ENCODE assay signal across 22 cellular contexts in the genomic region with DNA sequence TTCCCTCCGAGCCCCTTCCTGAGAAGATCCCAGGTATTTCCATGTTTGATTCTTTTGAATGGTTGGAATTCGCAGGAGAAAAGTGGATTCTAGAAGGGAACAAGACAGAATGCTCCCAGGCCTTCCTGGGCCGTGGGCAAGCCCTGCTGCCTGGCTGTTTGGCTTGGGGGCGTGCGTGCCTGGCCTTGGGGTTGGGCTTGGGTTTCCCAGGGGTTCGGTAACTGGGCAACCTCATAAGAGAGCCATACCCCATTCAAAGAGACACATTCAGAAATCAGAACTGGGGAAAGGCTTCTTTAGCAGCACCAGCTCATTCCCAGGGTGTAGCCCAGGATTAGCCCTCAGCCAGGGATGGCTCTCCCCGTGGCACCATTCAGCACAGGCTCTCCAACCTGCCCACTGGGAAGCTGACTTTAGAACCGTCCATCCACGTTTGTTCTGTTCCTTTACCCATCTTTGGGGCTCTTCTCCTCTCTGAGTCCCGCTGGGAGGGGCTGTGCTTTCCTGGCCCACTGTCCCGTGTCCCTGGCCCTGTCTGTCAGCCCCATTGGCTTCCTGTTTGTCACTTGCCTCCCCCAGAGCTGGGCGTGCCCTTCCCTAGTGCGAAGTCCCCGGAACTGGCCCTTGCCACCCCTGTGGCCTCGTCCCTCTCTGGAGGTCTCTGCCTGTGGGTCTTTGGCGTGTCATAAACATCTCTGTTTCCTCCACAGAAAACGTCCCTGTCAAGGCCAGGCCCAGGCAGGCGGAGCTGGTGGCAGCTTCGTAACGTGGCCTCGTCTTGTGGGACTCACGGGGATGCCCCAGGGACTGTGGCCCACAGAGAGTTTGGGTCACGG. TPM values are rescaled to one million over a fixed set of nuclear protein-coding genes. Genes with fewer than 3 reads are reported as not detected.
DNase-seq lines count a peak whose midpoint lies in the region; ATAC-seq and TF ChIP-seq lines count a peak whose summit lies in the region.
"Had no signal": no experiment of that assay in that cellular context is flagged by ENCODE, and none has a peak within 500 bp of the region (broad histone marks: within the 10 kb centered on the region; RNA-seq: fewer than 3 reads in every experiment).

No MANE protein-coding gene starts in this region.

- 96% methylated on average over 23 of the region's 23 CpGs for WGBS in SK-N-SH (ENCODE audit: low lambda C conversion rate)
- WGBS in spleen, 5 donors = 83 to 91% (median 85%) methylated on average over 20 to 23 of the region's 23 CpGs
- 90 to 91% methylated on average over 23 of the region's 23 CpGs for WGBS in aorta, 2 donors

- TF ChIP-seq EP300 in SK-N-SH (IDR thresholded peaks at IDR 0.05; ENCODE audit: borderline replicate concordance in 1 of 2, low read depth in 1 of 2, low read length in 1 of 2) = no peak

- H3K4me1 ChIP-seq in SK-N-SH (ENCODE audit: control insufficient read depth in 1 of 2, insufficient read depth in 2 of 2, low read depth in 1 of 2, low read length in 1 of 2) (peaks cover 7 to 11% of the 10 kb centered on the region in 2 experiments; a peak in 1 of 4 replicates), spleen (peaks cover 5 to 52% (median 27%) of the 10 kb centered on the region in 6 donors), aorta (ENCODE audit: control insufficient read depth in 1 of 2, insufficient read depth in 2 of 2, low read length in 2 of 2) (no peaks in the 10 kb centered on the region)

- H3K9me3 ChIP-seq in SK-N-SH = no peaks in the 10 kb centered on the region
- H3K9me3 ChIP-seq in spleen = no peaks in the 10 kb centered on the region
- H3K9me3 ChIP-seq in aorta (ENCODE audit: control insufficient read depth, low read length) = no peaks in the 10 kb centered on the region
- H3K9me3 ChIP-seq: BE2C, Peyer's patch had no signal

- H4K20me1 ChIP-seq in SK-N-SH (ENCODE audit: insufficient read depth) = peaks cover 25% of the 10 kb centered on the region

- H3K9ac ChIP-seq in SK-N-SH = no peak overlapping the region

- DNase-seq in SK-N-SH (peak; percentile 28), H7 (peak; percentile 47), immature natural killer cell (no peak), spleen (peak; percentile 17), NCI-H128 (lab: John Stamatoyannopoulos, UW; ENCODE audit: unreplicated experiment) (no peak), aorta (no peak)
- no peak for DNase-seq in activated CD4-positive, alpha-beta T cell treated with anti-CD3 and anti-CD28 coated beads, Interleukin-2, amount 10 ng/mL, durations not matched to agents 7 days and 5 days
- DNase-seq: DND-41, Kasumi-1, MM.1S, NCI-H1092 treated with DMSO at 0.1 percent for 48 hours, NCI-H1694, NCI-H2107, NCI-H2227 treated with DMSO at 0.1 percent for 48 hours, NCI-H524 treated with DMSO at 0.1 percent for 48 hours, Peyer's patch, SHP77 had no signal

- H3K9me2 ChIP-seq in SK-N-SH = no peaks in the 10 kb centered on the region

- H3K27me3 ChIP-seq in SK-N-SH (ENCODE audit: insufficient read depth) (peaks cover 12% of the 10 kb centered on the region), H7 (ENCODE audit: control insufficient read depth, insufficient read depth, low read length) (peaks cover 7% of the 10 kb centered on the region), spleen (replicated peaks in 1 of 7) (peaks cover 0 to 27% (median 7%) of the 10 kb centered on the region in 7 donors), aorta (ENCODE audit: control insufficient read depth in 1 of 2, insufficient read depth in 2 of 2, low read length in 1 of 2) (no peaks in the 10 kb centered on the region)

- intact Hi-C loops in spleen (cut with DNase I; ENCODE audit: low total_unique reads) = loop anchor here (10.0 kb wide), 1 partner anchor 96 kb away; no protein-coding TSS in a partner anchor
- intact Hi-C loops in aorta (cut with DNase I) = no loop called here

- CTCF ChIA-PET in SK-N-SH (lab: Yijun Ruan, JAX) = interaction anchor here (0.7 to 1.9 kb wide), 6 partner anchors 8 to 1255 kb away, joined by 3 to 9 read pairs (median 6); no protein-coding TSS in a partner anchor
- CTCF ChIA-PET in activated CD4-positive, alpha-beta T cell treated with anti-CD3 and anti-CD28 coated beads, Interleukin-2, amount 10 ng/mL, durations not matched to agents 7 days and 5 days (lab: Charles Lee) = interaction anchor here (1.0 to 1.7 kb wide), 3 partner anchors 17 to 572 kb away, joined by 3 to 6 read pairs (median 4); no protein-coding TSS in a partner anchor

- H2AFZ ChIP-seq in SK-N-SH (ENCODE audit: low read depth) = no peak overlapping the region

- H3K36me3 Mint-ChIP-seq in immature natural killer cell = peaks cover 0 to 10% (median 0%) of the 10 kb centered on the region in 3 donors
- H3K36me3 Mint-ChIP-seq in activated CD4-positive, alpha-beta T cell treated with anti-CD3 and anti-CD28 coated beads, Interleukin-2, amount 10 ng/mL, durations not matched to agents 7 days and 5 days (ENCODE audit: low read depth) = peaks cover 17% of the 10 kb centered on the region

- POLR2A ChIA-PET in SK-N-SH (lab: Yijun Ruan, JAX) = no interaction called here
- POLR2A ChIA-PET in activated CD4-positive, alpha-beta T cell treated with anti-CD3 and anti-CD28 coated beads, Interleukin-2, amount 10 ng/mL, durations not matched to agents 7 days and 5 days (lab: Charles Lee) = no interaction called here

- H3K27ac ChIP-seq in SK-N-SH (ENCODE audit: low read depth in 2 of 2, low read length in 1 of 2) (no peak overlapping the region), spleen (no peak overlapping the region), aorta (ENCODE audit: low read depth in 1 of 2, low read length in 2 of 2) (no peak overlapping the region)
- H3K27ac ChIP-seq: 22Rv1, Peyer's patch had no signal

- H3K79me2 ChIP-seq in SK-N-SH (ENCODE audit: insufficient read depth) = peaks cover 8% of the 10 kb centered on the region; the same call in 1 of the 2 replicates

- H3F3A ChIP-seq in SK-N-SH (replicated peaks; ENCODE audit: insufficient read depth) = peaks cover 16% of the 10 kb centered on the region

- H3K4me1 Mint-ChIP-seq in immature natural killer cell = peaks cover 15 to 37% of the 10 kb centered on the region in 2 donors
- H3K4me1 Mint-ChIP-seq in activated CD4-positive, alpha-beta T cell treated with anti-CD3 and anti-CD28 coated beads, Interleukin-2, amount 10 ng/mL, durations not matched to agents 7 days and 5 days = peaks cover 6% of the 10 kb centered on the region

- H3K4me2 ChIP-seq in SK-N-SH = no peak overlapping the region

- no peak for TF ChIP-seq CTCF in SK-N-SH (IDR thresholded peaks at IDR 0.05)
- TF ChIP-seq CTCF in spleen (IDR thresholded peaks at IDR 0.05 in 8 of 11, conservative IDR thresholded peaks at IDR 0.05 in 3 of 11) = no peak

- TF ChIP-seq POLR2A in spleen (IDR thresholded peaks at IDR 0.05) = no peak

- H3K9me3 Mint-ChIP-seq in immature natural killer cell = no peaks in the 10 kb centered on the region
- H3K9me3 Mint-ChIP-seq in activated CD4-positive, alpha-beta T cell treated with anti-CD3 and anti-CD28 coated beads, Interleukin-2, amount 10 ng/mL, durations not matched to agents 7 days and 5 days = no peaks in the 10 kb centered on the region
- H3K9me3 Mint-ChIP-seq: H9, IgD-negative memory B cell had no signal

- H3K4me3 Mint-ChIP-seq in immature natural killer cell = peak overlapping the region in 4 of 5 donors; percentile 2 to 59 (median 46)
- H3K4me3 Mint-ChIP-seq in activated CD4-positive, alpha-beta T cell treated with anti-CD3 and anti-CD28 coated beads, Interleukin-2, amount 10 ng/mL, durations not matched to agents 7 days and 5 days = no peak overlapping the region
- H3K4me3 Mint-ChIP-seq: H9, IgD-negative memory B cell had no signal

- peaks cover 2 to 9% (median 8%) of the 10 kb centered on the region in 3 donors for H3K27me3 Mint-ChIP-seq in immature natural killer cell (ENCODE audit: low read depth in 3 of 3)
- peaks cover 15% of the 10 kb centered on the region for H3K27me3 Mint-ChIP-seq in activated CD4-positive, alpha-beta T cell treated with anti-CD3 and anti-CD28 coated beads, Interleukin-2, amount 10 ng/mL, durations not matched to agents 7 days and 5 days

- no peak for TF ChIP-seq RAD21 in SK-N-SH (IDR thresholded peaks at IDR 0.05; ENCODE audit: low read length)

- H3K4me3 ChIP-seq in SK-N-SH (ENCODE audit: low read depth in 2 of 2, low read length in 1 of 2) (no peak overlapping the region), H7 (ENCODE audit: insufficient read depth, low read depth, low read length) (no peak overlapping the region), spleen (no peak overlapping the region), aorta (ENCODE audit: low read length in 2 of 2) (no peak overlapping the region)
- H3K4me3 ChIP-seq: Peyer's patch had no signal

- no peak for ATAC-seq in SK-N-SH treated with all-trans-retinoic acid at 6 μM for 48 hours
- no peak for ATAC-seq in aorta (ENCODE audit: low FRiP score)

- H3K36me3 ChIP-seq in SK-N-SH (replicated peaks in 1 of 2; ENCODE audit: control insufficient read depth in 1 of 2, insufficient read depth in 2 of 2, low read length in 1 of 2) (peaks cover 15 to 49% of the 10 kb centered on the region in 2 experiments), H7 (replicated peaks; ENCODE audit: control insufficient read depth, insufficient read depth, low read length) (peaks cover 2% of the 10 kb centered on the region), spleen (peaks cover 5 to 72% (median 57%) of the 10 kb centered on the region in 6 donors), aorta (ENCODE audit: control insufficient read depth in 1 of 2, insufficient read depth in 2 of 2, low read length in 1 of 2) (peaks cover 5 to 10% of the 10 kb centered on the region in 2 donors)

- H3K27ac Mint-ChIP-seq in immature natural killer cell = peak overlapping the region; percentile 34 to 91 (median 77)
- no peak overlapping the region for H3K27ac Mint-ChIP-seq in activated CD4-positive, alpha-beta T cell treated with anti-CD3 and anti-CD28 coated beads, Interleukin-2, amount 10 ng/mL, durations not matched to agents 7 days and 5 days

RNA-seq across cellular contexts. Expression of a gene that starts 7.0 kb away (rescaled TPM):
- polyA plus RNA-seq in SK-N-SH (2012; rRNA removed) (44.1 and 44.3 TPM in 2 replicates), immature natural killer cell (10 to 100 TPM; 67.7 to 71.4 (median 70.2) TPM), spleen (10 to 100 TPM; 24.0 to 41.1 (median 25.4) TPM), aorta (10 to 100 TPM; 15.9 to 30.8 TPM)
- 39.4 and 46.0 TPM in 2 replicates for polyA plus RNA-seq in SK-N-SH (2012; cell fraction: cytosol; rRNA removed)
- polyA plus RNA-seq in SK-N-SH (2012; cell fraction: nucleus; rRNA removed) = 24.7 and 32.2 TPM in 2 replicates
- total RNA-seq in H7 (2014; rRNA removed; shearing (Covaris generic)) = 13.0 and 15.0 TPM in 2 replicates
- total RNA-seq in spleen (10 to 100 TPM; 23.0 to 35.7 (median 31.5) TPM), aorta (10 to 100 TPM; 22.9 to 30.9 TPM)
- total RNA-seq in activated CD4-positive, alpha-beta T cell treated with anti-CD3 and anti-CD28 coated beads, Interleukin-2, amount 10 ng/mL, durations not matched to agents 7 days and 5 days = 10 to 100 TPM; 31.3 to 32.9 TPM

RNA-seq across cellular contexts. Expression of a gene that starts 36.3 kb away (rescaled TPM):
- polyA plus RNA-seq in SK-N-SH (2012; rRNA removed) (15.5 and 19.8 TPM in 2 replicates), immature natural killer cell (1 to 10 TPM; 1.1 to 5.1 (median 4.7) TPM), spleen (10 to 100 TPM in 1 of 3 donors, 1 to 10 TPM in 2; 2.8 to 11.8 (median 4.4) TPM), aorta (1 to 10 TPM; 1.7 to 9.5 TPM)
- 10.3 and 14.6 TPM in 2 replicates for polyA plus RNA-seq in SK-N-SH (2012; cell fraction: cytosol; rRNA removed)
- polyA plus RNA-seq in SK-N-SH (2012; cell fraction: nucleus; rRNA removed) = 39.2 and 39.3 TPM in 2 replicates
- total RNA-seq in H7 (2014; rRNA removed; shearing (Covaris generic)) = 14.9 and 19.5 TPM in 2 replicates
- total RNA-seq in spleen (10 to 100 TPM; 12.7 to 33.2 (median 23.4) TPM), aorta (10 to 100 TPM; 19.2 to 23.7 TPM)
- total RNA-seq in activated CD4-positive, alpha-beta T cell treated with anti-CD3 and anti-CD28 coated beads, Interleukin-2, amount 10 ng/mL, durations not matched to agents 7 days and 5 days = 1 to 10 TPM; 2.8 TPM

Comparison
In these comparisons a context has a peak if more than half of its experiments do, and no peak if none do; other contexts are left out.
1. DNase-seq: peak in SK-N-SH (single experiment), H7 (single experiment) and spleen (single experiment); none in immature natural killer cell (0 of 3), NCI-H128 (single experiment), aorta (0 of 2) and activated CD4-positive, alpha-beta T cell treated with anti-CD3 and anti-CD28 coated beads, Interleukin-2, amount 10 ng/mL, durations not matched to agents 7 days and 5 days (single experiment).